1 cellular context compared by ENCODE assay signal in the genomic region with DNA sequence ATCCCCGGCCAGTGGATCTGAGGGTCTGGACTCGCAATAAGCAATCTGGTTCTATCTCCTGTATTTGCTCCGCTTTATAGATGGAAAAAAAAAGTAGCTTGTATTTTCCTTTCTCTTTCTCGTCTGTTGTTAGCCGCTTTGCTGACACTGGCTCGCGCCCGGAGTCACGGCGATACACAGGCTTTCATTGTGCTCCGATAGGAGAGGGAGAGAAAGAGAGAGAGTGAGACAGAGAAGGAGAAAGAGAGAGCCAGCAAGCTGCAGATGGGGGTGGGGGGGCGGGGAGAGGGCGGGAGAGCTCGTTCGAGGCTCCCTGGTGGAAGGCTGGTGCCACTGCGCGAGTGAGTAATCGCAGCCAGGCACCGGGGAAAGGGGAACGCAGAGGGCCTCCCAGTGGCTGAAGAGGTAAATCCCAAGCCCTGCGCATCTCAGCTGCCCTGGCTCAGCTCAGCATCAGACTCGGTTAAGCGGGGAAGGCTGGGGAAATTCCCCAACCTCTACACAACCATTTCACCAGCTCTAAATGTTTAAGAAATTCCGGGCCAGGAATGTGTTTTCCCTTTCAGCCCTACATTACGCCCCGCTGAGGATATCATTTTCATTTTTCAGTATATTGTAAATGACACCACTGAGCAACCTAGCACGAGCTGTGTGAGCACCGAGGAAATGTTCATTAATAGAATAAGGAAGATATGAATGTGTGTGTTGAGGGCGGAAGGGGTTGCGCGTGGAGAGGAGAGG.
A peak's percentile ranks its signal among the peaks of the same experiment; 100 is the strongest.
TF ChIP-seq lines count a peak whose summit lies in the region.

Gene MAML2, minus strand, starts transcription at position 225 of the 741 bp plus-strand sequence. CDS start 1,300 bp downstream, outside the sequence.

TF ChIP-seq in HepG2, 621 proteins besides CTCF, POLR2A, EP300 and RAD21 (continued from another document and continues in another):
- no peak for TF ChIP-seq AFF4 (CRISPR knock-in tag; IDR thresholded peaks at IDR 0.05)
- TF ChIP-seq SETDB1 (CRISPR knock-in tag; IDR thresholded peaks at IDR 0.05; ENCODE audit: borderline replicate concordance): no peak
- no peak for TF ChIP-seq JARID2 (CRISPR knock-in tag; IDR thresholded peaks at IDR 0.05; ENCODE audit: insufficient replicate concordance)
- no peak for TF ChIP-seq NFE2L1 (CRISPR knock-in tag; IDR thresholded peaks at IDR 0.05; ENCODE audit: borderline replicate concordance)
- TF ChIP-seq HMG20B (CRISPR knock-in tag; conservative IDR thresholded peaks at IDR 0.05): 0 out of 2 replicates have a peak, but pooled peaks have one; percentile 12
- TF ChIP-seq NFKB2 (CRISPR knock-in tag; IDR thresholded peaks at IDR 0.05; ENCODE audit: borderline replicate concordance): no peak
- TF ChIP-seq ZHX2 (IDR thresholded peaks at IDR 0.05; ENCODE audit: low read depth): no peak
- TF ChIP-seq ZHX2 (CRISPR knock-in tag; IDR thresholded peaks at IDR 0.05; ENCODE audit: borderline replicate concordance): no peak
- TF ChIP-seq MTERF4 (CRISPR knock-in tag; IDR thresholded peaks at IDR 0.05): no peak
- TF ChIP-seq, protein P1, sequence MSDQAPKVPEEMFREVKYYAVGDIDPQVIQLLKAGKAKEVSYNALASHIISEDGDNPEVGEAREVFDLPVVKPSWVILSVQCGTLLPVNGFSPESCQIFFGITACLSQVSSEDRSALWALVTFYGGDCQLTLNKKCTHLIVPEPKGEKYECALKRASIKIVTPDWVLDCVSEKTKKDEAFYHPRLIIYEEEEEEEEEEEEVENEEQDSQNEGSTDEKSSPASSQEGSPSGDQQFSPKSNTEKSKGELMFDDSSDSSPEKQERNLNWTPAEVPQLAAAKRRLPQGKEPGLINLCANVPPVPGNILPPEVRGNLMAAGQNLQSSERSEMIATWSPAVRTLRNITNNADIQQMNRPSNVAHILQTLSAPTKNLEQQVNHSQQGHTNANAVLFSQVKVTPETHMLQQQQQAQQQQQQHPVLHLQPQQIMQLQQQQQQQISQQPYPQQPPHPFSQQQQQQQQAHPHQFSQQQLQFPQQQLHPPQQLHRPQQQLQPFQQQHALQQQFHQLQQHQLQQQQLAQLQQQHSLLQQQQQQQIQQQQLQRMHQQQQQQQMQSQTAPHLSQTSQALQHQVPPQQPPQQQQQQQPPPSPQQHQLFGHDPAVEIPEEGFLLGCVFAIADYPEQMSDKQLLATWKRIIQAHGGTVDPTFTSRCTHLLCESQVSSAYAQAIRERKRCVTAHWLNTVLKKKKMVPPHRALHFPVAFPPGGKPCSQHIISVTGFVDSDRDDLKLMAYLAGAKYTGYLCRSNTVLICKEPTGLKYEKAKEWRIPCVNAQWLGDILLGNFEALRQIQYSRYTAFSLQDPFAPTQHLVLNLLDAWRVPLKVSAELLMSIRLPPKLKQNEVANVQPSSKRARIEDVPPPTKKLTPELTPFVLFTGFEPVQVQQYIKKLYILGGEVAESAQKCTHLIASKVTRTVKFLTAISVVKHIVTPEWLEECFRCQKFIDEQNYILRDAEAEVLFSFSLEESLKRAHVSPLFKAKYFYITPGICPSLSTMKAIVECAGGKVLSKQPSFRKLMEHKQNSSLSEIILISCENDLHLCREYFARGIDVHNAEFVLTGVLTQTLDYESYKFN (CRISPR knock-in tag; conservative IDR thresholded peaks at IDR 0.05): no peak
- TF ChIP-seq ZNF530 (CRISPR knock-in tag; IDR thresholded peaks at IDR 0.05; ENCODE audit: low read depth): no peak
- 0 out of 2 replicates have a peak, but pooled peaks have one; percentile 7 for TF ChIP-seq ZKSCAN8 (CRISPR knock-in tag; IDR thresholded peaks at IDR 0.05; ENCODE audit: borderline replicate concordance)
- TF ChIP-seq, protein P2, sequence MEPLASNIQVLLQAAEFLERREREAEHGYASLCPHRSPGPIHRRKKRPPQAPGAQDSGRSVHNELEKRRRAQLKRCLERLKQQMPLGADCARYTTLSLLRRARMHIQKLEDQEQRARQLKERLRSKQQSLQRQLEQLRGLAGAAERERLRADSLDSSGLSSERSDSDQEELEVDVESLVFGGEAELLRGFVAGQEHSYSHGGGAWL (CRISPR knock-in tag; IDR thresholded peaks at IDR 0.05): no peak
- no peak for TF ChIP-seq BHLHE40 (IDR thresholded peaks at IDR 0.05; ENCODE audit: low read length)
- TF ChIP-seq JUNB (CRISPR knock-in tag; IDR thresholded peaks at IDR 0.05; ENCODE audit: borderline replicate concordance): no peak
- TF ChIP-seq ZNF441 (CRISPR knock-in tag; IDR thresholded peaks at IDR 0.05; ENCODE audit: borderline replicate concordance): no peak
- no peak for TF ChIP-seq TCF12 (IDR thresholded peaks at IDR 0.05)
- no peak for TF ChIP-seq TCF12 (CRISPR knock-in tag; IDR thresholded peaks at IDR 0.05)
- TF ChIP-seq ZNF136 (CRISPR knock-in tag; IDR thresholded peaks at IDR 0.05; ENCODE audit: low read depth): no peak
- no peak for TF ChIP-seq HOXA7 (CRISPR knock-in tag; IDR thresholded peaks at IDR 0.05)
- TF ChIP-seq SNAPC5 (CRISPR knock-in tag; IDR thresholded peaks at IDR 0.05; ENCODE audit: borderline replicate concordance): no peak
- no peak for TF ChIP-seq ZNF10 (CRISPR knock-in tag; IDR thresholded peaks at IDR 0.05; ENCODE audit: borderline replicate concordance, low read depth)
- TF ChIP-seq HNRNPK (IDR thresholded peaks at IDR 0.05; ENCODE audit: low read depth, low read length, poor library complexity, severe bottlenecking): peak; percentile 60
- TF ChIP-seq GZF1 (CRISPR knock-in tag; IDR thresholded peaks at IDR 0.05): no peak
- TF ChIP-seq ZNF607 (CRISPR knock-in tag; IDR thresholded peaks at IDR 0.05; ENCODE audit: borderline replicate concordance): no peak
- no peak for TF ChIP-seq GMEB1 (CRISPR knock-in tag; IDR thresholded peaks at IDR 0.05; ENCODE audit: borderline replicate concordance)
- TF ChIP-seq ZNF260 (CRISPR knock-in tag; IDR thresholded peaks at IDR 0.05; ENCODE audit: borderline replicate concordance, low read depth): no peak
- no peak for TF ChIP-seq MXD4 (CRISPR knock-in tag; IDR thresholded peaks at IDR 0.05)
- TF ChIP-seq CEBPG (CRISPR knock-in tag; IDR thresholded peaks at IDR 0.05): peak; percentile 6; the same call in 1 of the 2 replicates
- TF ChIP-seq ZNF503 (CRISPR knock-in tag; IDR thresholded peaks at IDR 0.05): no peak
- TF ChIP-seq NONO (IDR thresholded peaks at IDR 0.05): no peak
- 0 out of 2 replicates have a peak, but pooled peaks have one; percentile 32 for TF ChIP-seq NONO (CRISPR knock-in tag; conservative IDR thresholded peaks at IDR 0.05)
- TF ChIP-seq KDM6A (CRISPR knock-in tag; IDR thresholded peaks at IDR 0.05; ENCODE audit: low read depth): no peak
- TF ChIP-seq MAFG (CRISPR knock-in tag; IDR thresholded peaks at IDR 0.05): no peak
- TF ChIP-seq ZNF704 (CRISPR knock-in tag; IDR thresholded peaks at IDR 0.05; ENCODE audit: borderline replicate concordance): no peak
- TF ChIP-seq PHF8 (CRISPR knock-in tag; IDR thresholded peaks at IDR 0.05): peak; percentile 46; the same call in 1 of the 2 replicates
- no peak for TF ChIP-seq ZNF7 (CRISPR knock-in tag; IDR thresholded peaks at IDR 0.05)
- no peak for TF ChIP-seq NFE2 (CRISPR knock-in tag; IDR thresholded peaks at IDR 0.05)
